In the genomic region with DNA sequence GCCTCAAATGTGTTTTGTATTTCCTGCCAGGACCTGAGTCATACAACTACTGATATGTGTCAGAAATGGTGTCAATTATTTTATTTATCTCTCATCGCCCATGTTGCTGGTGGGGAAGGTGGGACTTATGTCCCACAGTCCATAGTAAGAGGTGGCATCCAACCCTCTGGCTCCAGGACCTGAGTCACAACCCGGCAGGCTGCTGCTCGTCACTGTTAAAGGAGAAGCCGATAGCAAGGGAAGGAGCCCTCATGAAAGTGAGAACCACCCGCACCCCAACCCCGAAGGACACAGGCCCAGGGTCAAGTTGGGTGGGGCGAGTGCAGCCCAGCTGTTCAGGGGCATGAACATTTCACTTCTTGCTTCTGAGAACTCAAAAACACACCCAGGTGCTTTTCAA, we compare ENCODE assay signal across 21 cellular contexts.
"Had no signal": no experiment of that assay in that cellular context is flagged by ENCODE, and none has a peak within 500 bp of the region (broad histone marks: within the 10 kb centered on the region; RNA-seq: fewer than 3 reads in every experiment).

No MANE protein-coding gene starts in this region.

- H3K27me3 ChIP-seq: neutrophil, testis, upper lobe of left lung had no signal

- H3K27ac ChIP-seq: coronary artery, neutrophil, parathyroid adenoma, SJSA1, testis, upper lobe of left lung had no signal

- H3K36me3 ChIP-seq: neutrophil, SJSA1, upper lobe of left lung had no signal

- DNase-seq: activated CD4-positive, alpha-beta memory T cell treated with anti-CD3 and anti-CD28 coated beads for 36 hours; activated CD4-positive, CD25-positive, alpha-beta regulatory T cell treated with anti-CD3 and anti-CD28 coated beads, Interleukin-2, amount 50 U/mL, for 72 hours; activated CD8-positive, alpha-beta memory T cell treated with anti-CD3 and anti-CD28 coated beads, Interleukin-2, amount 10 ng/mL, durations not matched to agents 7 days and 5 days; activated gamma-delta T cell treated with Interleukin-2 at 50 U/mL for 16 hours; activated T-cell treated with anti-CD3 and anti-CD28 coated beads, Interleukin-2, amount 50 U/mL, for 4 hours; amniotic stem cell; central memory CD4-positive, alpha-beta T cell; effector CD4-positive, alpha-beta T cell; head of caudate nucleus; naive B cell; stimulated activated CD4-positive, alpha-beta T cell treated with anti-CD3 and anti-CD28 coated beads, Interleukin-15, amount 100 ng/mL, for 24 hours; stimulated activated CD4-positive, alpha-beta T cell treated with anti-CD3 and anti-CD28 coated beads, Interleukin-4, amount 100 ng/mL, for 24 hours; testis; upper lobe of left lung had no signal

- ATAC-seq: activated CD8-positive, alpha-beta memory T cell treated with anti-CD3 and anti-CD28 coated beads, Interleukin-2, amount 10 ng/mL, durations not matched to agents 7 days and 5 days; activated T-cell treated with anti-CD3 and anti-CD28 coated beads, Interleukin-2, amount 50 U/mL, for 4 hours had no signal

- H3K4me3 Mint-ChIP-seq: activated CD4-positive, alpha-beta memory T cell treated with anti-CD3 and anti-CD28 coated beads for 36 hours; activated CD8-positive, alpha-beta memory T cell treated with anti-CD3 and anti-CD28 coated beads, Interleukin-2, amount 10 ng/mL, durations not matched to agents 7 days and 5 days; activated naive CD8-positive, alpha-beta T cell; activated T-cell treated with anti-CD3 and anti-CD28 coated beads, Interleukin-2, amount 50 U/mL, for 4 hours; stimulated activated naive CD8-positive, alpha-beta T cell treated with anti-CD3 and anti-CD28 coated beads, Interleukin-15, Interleukin-2, amounts not matched to agents 100 ng/mL and 50 ng/mL, for 24 hours had no signal

- H3K4me3 ChIP-seq: coronary artery, SJSA1, testis, upper lobe of left lung had no signal

- H3K9me3 ChIP-seq: neutrophil, SJSA1, testis, upper lobe of left lung had no signal

- H3K36me3 Mint-ChIP-seq: activated CD4-positive, alpha-beta memory T cell treated with anti-CD3 and anti-CD28 coated beads for 36 hours; activated CD8-positive, alpha-beta memory T cell treated with anti-CD3 and anti-CD28 coated beads, Interleukin-2, amount 10 ng/mL, durations not matched to agents 7 days and 5 days; activated naive CD8-positive, alpha-beta T cell; immature natural killer cell; naive B cell had no signal

- H3K9me3 Mint-ChIP-seq: activated CD4-positive, alpha-beta memory T cell treated with anti-CD3 and anti-CD28 coated beads for 36 hours; activated T-cell treated with anti-CD3 and anti-CD28 coated beads, Interleukin-2, amount 50 U/mL, for 4 hours; immature natural killer cell; naive B cell; stimulated activated naive CD8-positive, alpha-beta T cell treated with anti-CD3 and anti-CD28 coated beads, Interleukin-15, Interleukin-2, amounts not matched to agents 100 ng/mL and 50 ng/mL, for 24 hours had no signal

- H3K27me3 Mint-ChIP-seq: activated CD4-positive, alpha-beta memory T cell treated with anti-CD3 and anti-CD28 coated beads for 36 hours; activated CD8-positive, alpha-beta memory T cell treated with anti-CD3 and anti-CD28 coated beads, Interleukin-2, amount 10 ng/mL, durations not matched to agents 7 days and 5 days; activated naive CD8-positive, alpha-beta T cell; stimulated activated naive CD8-positive, alpha-beta T cell treated with anti-CD3 and anti-CD28 coated beads, Interleukin-15, Interleukin-2, amounts not matched to agents 100 ng/mL and 50 ng/mL, for 24 hours had no signal

- H3K27ac Mint-ChIP-seq: activated CD4-positive, alpha-beta memory T cell treated with anti-CD3 and anti-CD28 coated beads for 36 hours; activated CD8-positive, alpha-beta memory T cell treated with anti-CD3 and anti-CD28 coated beads, Interleukin-2, amount 10 ng/mL, durations not matched to agents 7 days and 5 days; activated naive CD8-positive, alpha-beta T cell; stimulated activated naive CD8-positive, alpha-beta T cell treated with anti-CD3 and anti-CD28 coated beads, Interleukin-15, Interleukin-2, amounts not matched to agents 100 ng/mL and 50 ng/mL, for 24 hours had no signal

- H3K4me1 ChIP-seq: parathyroid adenoma, testis had no signal
